ENCODE assay signal across 28 cellular contexts in the genomic region with DNA sequence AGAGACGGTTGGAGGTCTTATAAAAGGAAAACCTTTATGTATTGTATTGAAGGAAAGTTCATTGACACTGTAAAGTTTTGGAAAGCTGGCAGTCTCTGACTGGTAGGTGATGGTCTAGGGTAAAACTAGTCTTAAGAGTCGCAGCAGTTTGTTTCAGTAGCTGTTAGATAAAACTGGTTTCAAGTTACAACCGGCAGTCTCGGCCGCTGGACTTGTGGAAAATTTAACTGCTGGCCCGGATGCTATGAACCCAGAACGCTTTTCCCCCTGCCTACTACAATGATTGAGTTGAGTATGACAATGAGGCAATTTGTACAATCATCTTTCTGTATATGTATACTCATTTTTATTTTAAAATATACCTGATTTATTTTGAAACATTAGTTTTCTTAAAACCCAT.
"Had no signal": no experiment of that assay in that cellular context is flagged by ENCODE, and none has a peak within 500 bp of the region (broad histone marks: within the 10 kb centered on the region; RNA-seq: fewer than 3 reads in every experiment).

No MANE protein-coding gene starts in this region.

- H3K4me1 Mint-ChIP-seq: activated CD4-positive, alpha-beta T cell treated with anti-CD3 and anti-CD28 coated beads, Interleukin-2, amount 10 ng/mL, durations not matched to agents 24 days and 14 days; activated naive CD8-positive, alpha-beta T cell treated with anti-CD3 and anti-CD28 coated beads, Interleukin-2, amount 10 ng/mL, durations not matched to agents 7 days and 5 days; activated T-helper 17 cell treated with anti-CD3 and anti-CD28 coated beads, Interleukin-2, amount 50 U/mL, for 72 hours had no signal

- H3K27ac ChIP-seq: body of pancreas, breast epithelium, RWPE1, SJCRH30, SK-N-MC had no signal

- H3K36me3 ChIP-seq: breast epithelium, SJCRH30 had no signal

- H3K4me3 ChIP-seq: body of pancreas, breast epithelium, SJCRH30, SK-N-MC had no signal

- H3K27me3 Mint-ChIP-seq: activated CD4-positive, alpha-beta T cell treated with anti-CD3 and anti-CD28 coated beads, Interleukin-2, amount 10 ng/mL, durations not matched to agents 24 days and 14 days; activated CD8-positive, alpha-beta T cell treated with anti-CD3 and anti-CD28 coated beads for 36 hours; activated naive CD8-positive, alpha-beta T cell treated with anti-CD3 and anti-CD28 coated beads, Interleukin-2, amount 10 ng/mL, durations not matched to agents 7 days and 5 days had no signal

- ATAC-seq: activated CD8-positive, alpha-beta T cell treated with anti-CD3 and anti-CD28 coated beads for 36 hours; activated T-cell treated with anti-CD3 and anti-CD28 coated beads, Interleukin-2, amount 50 U/mL, for 72 hours; activated T-helper 17 cell treated with anti-CD3 and anti-CD28 coated beads, Interleukin-2, amount 50 U/mL, for 72 hours; body of pancreas; Panc1 had no signal

- H3K36me3 Mint-ChIP-seq: activated naive CD8-positive, alpha-beta T cell treated with anti-CD3 and anti-CD28 coated beads, Interleukin-2, amount 10 ng/mL, durations not matched to agents 7 days and 5 days had no signal

- H3K27ac Mint-ChIP-seq: activated CD4-positive, alpha-beta T cell treated with anti-CD3 and anti-CD28 coated beads, Interleukin-2, amount 10 ng/mL, durations not matched to agents 24 days and 14 days; activated CD8-positive, alpha-beta T cell treated with anti-CD3 and anti-CD28 coated beads for 36 hours; activated naive CD8-positive, alpha-beta T cell treated with anti-CD3 and anti-CD28 coated beads, Interleukin-2, amount 10 ng/mL, durations not matched to agents 7 days and 5 days; activated T-cell treated with anti-CD3 and anti-CD28 coated beads, Interleukin-2, amount 50 U/mL, for 72 hours; activated T-helper 17 cell treated with anti-CD3 and anti-CD28 coated beads, Interleukin-2, amount 50 U/mL, for 72 hours had no signal

- DNase-seq: activated CD4-positive, alpha-beta T cell treated with anti-CD3 and anti-CD28 coated beads, Interleukin-2, amount 10 ng/mL, durations not matched to agents 24 days and 14 days; activated CD4-positive, alpha-beta T cell treated with anti-CD3 and anti-CD28 coated beads, Interleukin-2, amount 50 U/mL, for 4 hours; activated CD8-positive, alpha-beta T cell treated with anti-CD3 and anti-CD28 coated beads for 36 hours; activated effector memory CD4-positive, alpha-beta T cell treated with anti-CD3 and anti-CD28 coated beads, Interleukin-2, amount 50 U/mL, for 16 hours; activated naive CD4-positive, alpha-beta T cell; activated naive CD4-positive, alpha-beta T cell treated with anti-CD3 and anti-CD28 coated beads, Interleukin-2, amount 50 U/mL, for 16 hours; activated naive CD8-positive, alpha-beta T cell treated with anti-CD3 and anti-CD28 coated beads, Interleukin-2, amount 10 ng/mL, durations not matched to agents 7 days and 5 days; activated T-cell treated with anti-CD3 and anti-CD28 coated beads, Interleukin-2, amount 50 U/mL, for 1 hour; activated T-cell treated with anti-CD3 and anti-CD28 coated beads, Interleukin-2, amount 50 U/mL, for 72 hours; central memory CD4-positive, alpha-beta T cell; Karpas-422; NCI-H1105; NCI-H1417 treated with DMSO at 0.1 percent for 48 hours; NCI-H187 treated with DMSO at 0.1 percent for 48 hours; NCI-H2081; NCI-H345; NCI-H510A; NCI-H526; NCI-H748 treated with DMSO at 0.1 percent for 48 hours; Right ventricle myocardium superior; SJCRH30; T1000 had no signal

- H3K27me3 ChIP-seq: body of pancreas, breast epithelium, SJCRH30 had no signal

- H3K9me3 ChIP-seq: body of pancreas, SJCRH30 had no signal

- H3K4me3 Mint-ChIP-seq: activated CD4-positive, alpha-beta T cell treated with anti-CD3 and anti-CD28 coated beads, Interleukin-2, amount 10 ng/mL, durations not matched to agents 24 days and 14 days; activated CD8-positive, alpha-beta T cell treated with anti-CD3 and anti-CD28 coated beads for 36 hours; activated naive CD8-positive, alpha-beta T cell treated with anti-CD3 and anti-CD28 coated beads, Interleukin-2, amount 10 ng/mL, durations not matched to agents 7 days and 5 days; activated T-cell treated with anti-CD3 and anti-CD28 coated beads, Interleukin-2, amount 50 U/mL, for 72 hours; activated T-helper 17 cell treated with anti-CD3 and anti-CD28 coated beads, Interleukin-2, amount 50 U/mL, for 72 hours had no signal

- H3K4me1 ChIP-seq: body of pancreas, breast epithelium, SJCRH30 had no signal
